In the genomic region with DNA sequence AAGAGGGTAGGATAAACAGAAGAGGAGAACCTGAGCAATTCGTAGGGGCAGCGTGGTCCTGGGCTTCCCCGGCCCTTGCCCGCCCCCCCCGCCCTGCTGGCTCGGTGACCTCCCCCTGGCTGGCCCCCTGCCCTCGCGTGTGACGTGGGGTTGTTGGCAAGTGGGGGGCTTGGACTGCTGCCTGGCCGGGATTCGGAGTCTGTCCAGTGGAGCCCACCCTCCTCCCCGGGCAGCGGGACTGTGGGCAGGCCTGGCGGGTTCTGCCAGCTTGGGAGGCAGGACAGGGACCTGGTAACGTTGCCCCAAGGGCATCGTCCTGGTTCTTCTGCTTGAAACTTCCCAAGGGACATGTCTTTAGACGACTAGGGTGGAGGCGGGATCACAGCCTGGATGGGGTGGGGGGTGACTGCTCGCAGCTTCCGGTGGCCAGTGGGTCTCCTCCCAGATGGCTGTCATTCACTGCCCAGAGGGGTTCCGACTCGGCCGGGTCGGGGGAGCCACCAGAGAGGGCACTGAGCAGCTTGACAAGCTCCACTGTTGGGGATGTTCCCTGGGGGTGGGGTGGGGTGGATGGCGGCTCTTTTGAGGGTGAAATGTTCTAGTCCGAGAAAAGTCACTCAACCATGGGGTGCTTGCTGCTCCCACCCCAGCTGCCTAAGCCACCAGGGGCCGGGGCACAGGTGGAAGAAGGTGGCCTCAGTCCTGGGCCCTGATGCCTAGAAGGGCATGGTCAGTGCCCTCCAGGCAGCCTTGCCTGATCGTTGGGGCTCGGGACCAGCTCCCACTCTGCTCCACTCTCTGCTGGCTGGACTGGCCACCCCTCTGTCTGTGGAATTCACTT, we compare ENCODE assay signal across 8 cellular contexts. TPM values are rescaled to one million over a fixed set of nuclear protein-coding genes. Genes with fewer than 3 reads are reported as not detected.
DNase-seq lines count a peak whose midpoint lies in the region; ATAC-seq and TF ChIP-seq lines count a peak whose summit lies in the region.

No MANE protein-coding gene starts in this region.

- peak overlapping the region; percentile 76 for H3K4me3 Mint-ChIP-seq in neural progenitor cell

- H3K9ac ChIP-seq in SK-N-MC (ENCODE audit: insufficient read length) (no peak overlapping the region), neural progenitor cell (no peak overlapping the region)

- TF ChIP-seq CTCF in C4-2B (conservative IDR thresholded peaks at IDR 0.05) (no peak), neural progenitor cell (IDR thresholded peaks at IDR 0.05) (no peak), omental fat pad (IDR thresholded peaks at IDR 0.05) (no peak)

- DNase-seq in SK-N-MC (ENCODE audit: low read depth, low spot score) (no peak), neural progenitor cell (ENCODE audit: low spot score) (peak; percentile 37), NCI-H748 treated with DMSO at 0.1 percent for 48 hours (lab: John Stamatoyannopoulos, UW) (no peak), omental fat pad (ENCODE audit: low spot score) (no peak)

- peaks cover under 1% of the 10 kb centered on the region for H3K79me2 ChIP-seq in neural progenitor cell (ENCODE audit: low read depth)

- ATAC-seq in HG02798 (IDR thresholded peaks at IDR 0.05; ENCODE audit: poor library complexity, unreplicated experiment) (no peak), GM19463 (IDR thresholded peaks at IDR 0.05; ENCODE audit: unreplicated experiment) (no peak), omental fat pad (ENCODE audit: low FRiP score) (no peak)

- H3K36me3 Mint-ChIP-seq in neural progenitor cell: no peaks in the 10 kb centered on the region

- no peaks in the 10 kb centered on the region for H3K36me3 ChIP-seq in SK-N-MC (ENCODE audit: insufficient read depth, low read length)
- H3K36me3 ChIP-seq in esophagus (ENCODE audit: control insufficient read depth in 2 of 2, insufficient read depth in 2 of 2, low read length in 1 of 2): no peaks in the 10 kb centered on the region
- H3K36me3 ChIP-seq in neural progenitor cell: no peaks in the 10 kb centered on the region

- H3K4me3 ChIP-seq in SK-N-MC (peak overlapping the region; percentile 85), esophagus (ENCODE audit: low read depth in 1 of 2, low read length in 2 of 2) (peak overlapping the region; percentile 56 to 64), neural progenitor cell (peak overlapping the region; percentile 53)

- no peaks in the 10 kb centered on the region for H3K27me3 ChIP-seq in esophagus (ENCODE audit: control insufficient read depth in 1 of 2, insufficient read depth in 2 of 2, low read length in 2 of 2)
- H3K27me3 ChIP-seq in neural progenitor cell: peaks cover 28% of the 10 kb centered on the region

- H4K20me1 ChIP-seq in neural progenitor cell (ENCODE audit: low read depth): no peaks in the 10 kb centered on the region

- peaks cover 2% of the 10 kb centered on the region for H3K9me3 Mint-ChIP-seq in neural progenitor cell

- H3K9me3 ChIP-seq in SK-N-MC (ENCODE audit: low read depth, low read length): no peaks in the 10 kb centered on the region
- peaks cover 0 to 2% of the 10 kb centered on the region in 2 donors for H3K9me3 ChIP-seq in esophagus (ENCODE audit: control insufficient read depth in 2 of 2, insufficient read depth in 1 of 2, low read depth in 1 of 2, low read length in 1 of 2)
- no peaks in the 10 kb centered on the region for H3K9me3 ChIP-seq in neural progenitor cell (ENCODE audit: low read depth)

- peak overlapping the region; percentile 86 for H3K27ac Mint-ChIP-seq in neural progenitor cell

- peaks cover 5% of the 10 kb centered on the region for H3F3A ChIP-seq in neural progenitor cell (ENCODE audit: low read depth)

- H3K27ac ChIP-seq in C4-2B: peak overlapping the region; percentile 82
- no peak overlapping the region for H3K27ac ChIP-seq in SK-N-MC
- no peak overlapping the region for H3K27ac ChIP-seq in esophagus (ENCODE audit: low read depth in 2 of 2, low read length in 1 of 2)
- H3K27ac ChIP-seq in neural progenitor cell: no peak overlapping the region

- peaks cover 36% of the 10 kb centered on the region for H3K4me1 Mint-ChIP-seq in neural progenitor cell

- H3K4me2 ChIP-seq in neural progenitor cell: peak overlapping the region; percentile 97

- peaks cover 13% of the 10 kb centered on the region for H3K27me3 Mint-ChIP-seq in neural progenitor cell (ENCODE audit: insufficient read depth, low read depth)

- peaks cover 0 to 27% of the 10 kb centered on the region in 2 donors for H3K4me1 ChIP-seq in esophagus (ENCODE audit: control insufficient read depth in 2 of 2, insufficient read depth in 2 of 2, low read length in 1 of 2)
- H3K4me1 ChIP-seq in neural progenitor cell: peaks cover 18% of the 10 kb centered on the region

- H2AFZ ChIP-seq in neural progenitor cell (replicated peaks): peak overlapping the region; percentile 64

- 50 to 62% methylated on average over 23 to 29 of the region's 29 CpGs for whole genome bisulfite sequencing in esophagus, 2 donors

RNA-seq across cellular contexts. Expression of gene HS6ST1, which starts 4.2 kb away (rescaled TPM):
- 10 to 100 TPM; 23.1 to 29.9 TPM for polyA plus RNA-seq in esophagus
- 31.1 and 71.0 TPM in 2 replicates for total RNA-seq in neural progenitor cell (ENCODE audit: low replicate concordance)
- 10 to 100 TPM; 17.8 to 28.9 (median 24.3) TPM for total RNA-seq in omental fat pad
